13 cellular contexts compared by ENCODE assay signal in genomic region chr18:48772457-48772856, GRCh38.
DNase-seq lines count a peak whose midpoint lies in the region; ATAC-seq, FAIRE-seq and TF ChIP-seq lines count a peak whose summit lies in the region.
"Had no signal": no experiment of that assay in that cellular context is flagged by ENCODE, and none has a peak within 500 bp of the region (broad histone marks: within the 10 kb centered on the region; RNA-seq: fewer than 3 reads in every experiment).

No MANE protein-coding gene starts in this region.

- H3K36me3 Mint-ChIP-seq in astrocyte (ENCODE audit: low read depth, unreplicated experiment) (peaks cover 33% of the 10 kb centered on the region), glutamatergic neuron (ENCODE audit: unreplicated experiment) (peaks cover 21% of the 10 kb centered on the region)
- no peaks in the 10 kb centered on the region for H3K36me3 Mint-ChIP-seq in T-helper 2 cell treated with Interferon-gamma antibody and Interleukin-4, amounts not matched to agents 5 μg/mL and 100 μg/mL, for 36 hours (ENCODE audit: low read depth)

- CTCF ChIA-PET in SK-N-SH (lab: Yijun Ruan, JAX), result interaction anchor here (2.0 kb wide), 1 partner anchor 19 kb away, joined by 4 read pairs; no protein-coding TSS in a partner anchor

- no peaks in the 10 kb centered on the region for H3K9me2 ChIP-seq in SK-N-SH

- H3K27ac ChIP-seq in SK-N-SH (ENCODE audit: low read depth in 2 of 2, low read length in 1 of 2) (no peak overlapping the region), BLaER1 (no peak overlapping the region), astrocyte (ENCODE audit: low read depth, low read length) (no peak overlapping the region), breast epithelium (no peak overlapping the region)
- H3K27ac ChIP-seq: 22Rv1 had no signal

- no peak overlapping the region for H3K9ac ChIP-seq in SK-N-SH
- no peak overlapping the region for H3K9ac ChIP-seq in BLaER1
- no peak overlapping the region for H3K9ac ChIP-seq in astrocyte (ENCODE audit: low read length)

- H3K4me2 ChIP-seq in SK-N-SH (no peak overlapping the region), BLaER1 (peak overlapping the region; percentile 69; the same call in 1 of the 2 replicates), astrocyte (ENCODE audit: low read length) (no peak overlapping the region)

- H3K36me3 ChIP-seq in SK-N-SH (replicated peaks in 1 of 2; ENCODE audit: control insufficient read depth in 1 of 2, insufficient read depth in 2 of 2, low read length in 1 of 2), result peaks cover 10 to 32% of the 10 kb centered on the region in 2 experiments
- peaks cover 7% of the 10 kb centered on the region; the same call in 1 of the 2 replicates for H3K36me3 ChIP-seq in BLaER1
- H3K36me3 ChIP-seq in astrocyte (ENCODE audit: insufficient read depth, low read length), result peaks cover 3% of the 10 kb centered on the region
- no peaks in the 10 kb centered on the region for H3K36me3 ChIP-seq in breast epithelium

- no peaks in the 10 kb centered on the region for H3K27me3 ChIP-seq in SK-N-SH (ENCODE audit: insufficient read depth)
- H3K27me3 ChIP-seq in BLaER1, result no peaks in the 10 kb centered on the region
- H3K27me3 ChIP-seq in astrocyte (ENCODE audit: insufficient read depth, low read length), result no peaks in the 10 kb centered on the region
- H3K27me3 ChIP-seq in breast epithelium, result no peaks in the 10 kb centered on the region

- no peaks in the 10 kb centered on the region for H3F3A ChIP-seq in SK-N-SH (replicated peaks; ENCODE audit: insufficient read depth)

- intact Hi-C loops in breast epithelium (cut with DNase I; ENCODE audit: low total_unique reads), result loop anchor here (5.0 kb wide), 1 partner anchor 435 kb away; no protein-coding TSS in a partner anchor

- H3K9me3 Mint-ChIP-seq in astrocyte (ENCODE audit: unreplicated experiment) (no peaks in the 10 kb centered on the region), glutamatergic neuron (ENCODE audit: unreplicated experiment) (peaks cover 13% of the 10 kb centered on the region)
- H3K9me3 Mint-ChIP-seq in T-helper 2 cell treated with Interferon-gamma antibody and Interleukin-4, amounts not matched to agents 5 μg/mL and 100 μg/mL, for 36 hours, result no peaks in the 10 kb centered on the region

- no peak for TF ChIP-seq POLR2A in breast epithelium (IDR thresholded peaks at IDR 0.05)

- H2AFZ ChIP-seq in SK-N-SH (ENCODE audit: low read depth), result no peak overlapping the region
- H2AFZ ChIP-seq in astrocyte (ENCODE audit: low read depth, low read length), result no peak overlapping the region

- TF ChIP-seq CTCF in SK-N-SH (IDR thresholded peaks at IDR 0.05) (no peak), astrocyte (IDR thresholded peaks at IDR 0.05; ENCODE audit: insufficient read depth, low read depth, low read length) (no peak), glutamatergic neuron (IDR thresholded peaks at IDR 0.05; ENCODE audit: partially characterized antibody, unreplicated experiment) (no peak), breast epithelium (IDR thresholded peaks at IDR 0.05) (no peak)

- H3K27ac Mint-ChIP-seq in astrocyte (ENCODE audit: unreplicated experiment) (peak overlapping the region; percentile 12), glutamatergic neuron (ENCODE audit: unreplicated experiment) (peak overlapping the region; percentile 29)
- no peak overlapping the region for H3K27ac Mint-ChIP-seq in T-helper 2 cell treated with Interferon-gamma antibody and Interleukin-4, amounts not matched to agents 5 μg/mL and 100 μg/mL, for 36 hours
- H3K27ac Mint-ChIP-seq: CD4-positive, CD25-positive, alpha-beta regulatory T cell had no signal

- no peak for TF ChIP-seq EP300 in SK-N-SH (IDR thresholded peaks at IDR 0.05; ENCODE audit: borderline replicate concordance in 1 of 2, low read depth in 1 of 2, low read length in 1 of 2)

- no peaks in the 10 kb centered on the region for H3K27me3 Mint-ChIP-seq in astrocyte (ENCODE audit: low read depth, unreplicated experiment)
- peaks cover 11% of the 10 kb centered on the region for H3K27me3 Mint-ChIP-seq in glutamatergic neuron (ENCODE audit: unreplicated experiment)
- no peaks in the 10 kb centered on the region for H3K27me3 Mint-ChIP-seq in T-helper 2 cell treated with Interferon-gamma antibody and Interleukin-4, amounts not matched to agents 5 μg/mL and 100 μg/mL, for 36 hours (ENCODE audit: low read depth)

- H4K20me1 ChIP-seq in SK-N-SH (ENCODE audit: insufficient read depth) (peaks cover 12% of the 10 kb centered on the region; the same call in 1 of the 2 replicates), BLaER1 (peaks cover 11% of the 10 kb centered on the region; the same call in 1 of the 2 replicates), astrocyte (ENCODE audit: insufficient read depth, low read length) (peaks cover 51% of the 10 kb centered on the region)

- no peak for ATAC-seq in SK-N-SH treated with all-trans-retinoic acid at 6 μM for 48 hours

- H3K4me3 ChIP-seq in SK-N-SH (ENCODE audit: low read depth in 2 of 2, low read length in 1 of 2) (no peak overlapping the region), BLaER1 (no peak overlapping the region), astrocyte (ENCODE audit: insufficient read depth, low read depth, low read length) (no peak overlapping the region), breast epithelium (no peak overlapping the region)

- H3K4me3 Mint-ChIP-seq in astrocyte (ENCODE audit: unreplicated experiment) (no peak overlapping the region), glutamatergic neuron (ENCODE audit: unreplicated experiment) (no peak overlapping the region)
- no peak overlapping the region for H3K4me3 Mint-ChIP-seq in T-helper 2 cell treated with Interferon-gamma antibody and Interleukin-4, amounts not matched to agents 5 μg/mL and 100 μg/mL, for 36 hours
- H3K4me3 Mint-ChIP-seq: CD4-positive, CD25-positive, alpha-beta regulatory T cell had no signal

- POLR2A ChIA-PET in SK-N-SH (lab: Yijun Ruan, JAX), result no interaction called here

- no peak for TF ChIP-seq RAD21 in SK-N-SH (IDR thresholded peaks at IDR 0.05; ENCODE audit: low read length)

- no peak for FAIRE-seq in astrocyte (lab: Jason Lieb, UNC)

- H3K9me3 ChIP-seq in SK-N-SH (no peaks in the 10 kb centered on the region), BLaER1 (no peaks in the 10 kb centered on the region), astrocyte (ENCODE audit: insufficient read depth, low read depth, low read length) (no peaks in the 10 kb centered on the region), breast epithelium (no peaks in the 10 kb centered on the region)

- H3K4me1 Mint-ChIP-seq in astrocyte (ENCODE audit: low read depth, unreplicated experiment), result peaks cover 19% of the 10 kb centered on the region
- H3K4me1 Mint-ChIP-seq in glutamatergic neuron (ENCODE audit: low read depth, unreplicated experiment), result peaks cover 7% of the 10 kb centered on the region
- H3K4me1 Mint-ChIP-seq in T-helper 2 cell treated with Interferon-gamma antibody and Interleukin-4, amounts not matched to agents 5 μg/mL and 100 μg/mL, for 36 hours (ENCODE audit: low read depth), result peaks cover 2% of the 10 kb centered on the region

- H3K4me1 ChIP-seq in SK-N-SH (ENCODE audit: control insufficient read depth in 1 of 2, insufficient read depth in 2 of 2, low read depth in 1 of 2, low read length in 1 of 2) (peaks cover 8 to 41% of the 10 kb centered on the region in 2 experiments; a peak in 1 of 4 replicates), BLaER1 (peaks cover 63% of the 10 kb centered on the region), astrocyte (ENCODE audit: insufficient read depth, low read length) (peaks cover 7% of the 10 kb centered on the region), breast epithelium (no peaks in the 10 kb centered on the region)

- 0 out of 2 replicates have a peak, but pooled peaks cover 22% of the 10 kb centered on the region for H3K79me2 ChIP-seq in SK-N-SH (ENCODE audit: insufficient read depth)
- no peaks in the 10 kb centered on the region for H3K79me2 ChIP-seq in astrocyte (ENCODE audit: insufficient read depth, low read length)

- DNase-seq in SK-N-SH (no peak), astrocyte (ENCODE audit: low read depth) (no peak), glutamatergic neuron (no peak), breast epithelium (ENCODE audit: low spot score in 2 of 2) (no peak)
- DNase-seq in T-helper 2 cell treated with Interferon-gamma antibody and Interleukin-4, amounts not matched to agents 5 μg/mL and 100 μg/mL, for 36 hours (ENCODE audit: low spot score), result no peak
- no peak for DNase-seq in effector CD4-positive, alpha-beta T cell
- DNase-seq: CD4-positive, CD25-positive, alpha-beta regulatory T cell; DMS53; GF-D8; HCEC 1CT had no signal

TF ChIP-seq in SK-N-SH treated with all-trans-retinoic acid at 6 μM for 48 hours, 23 proteins besides CTCF, POLR2A, EP300 and RAD21:
- TF ChIP-seq ISL1 (CRISPR knock-in tag; IDR thresholded peaks at IDR 0.05) (no peak), ZNF8 (CRISPR knock-in tag; IDR thresholded peaks at IDR 0.05) (peak; percentile 67)

TF ChIP-seq in SK-N-SH, 30 proteins besides CTCF, POLR2A, EP300 and RAD21:
- TF ChIP-seq NFIC (IDR thresholded peaks at IDR 0.05; ENCODE audit: borderline replicate concordance) (no peak), NRF1 (IDR thresholded peaks at IDR 0.05; ENCODE audit: low read depth, low read length) (no peak), RXRA (IDR thresholded peaks at IDR 0.05; ENCODE audit: borderline replicate concordance, low read depth) (no peak), POLR2AphosphoS5 (IDR thresholded peaks at IDR 0.05; ENCODE audit: low read depth, low read length) (no peak), GABPA (IDR thresholded peaks at IDR 0.05; ENCODE audit: low read depth) (no peak), SIN3A (IDR thresholded peaks at IDR 0.05; ENCODE audit: borderline replicate concordance, low read depth, low read length) (no peak), CHD2 (IDR thresholded peaks at IDR 0.05; ENCODE audit: low read length, partially characterized antibody) (no peak), GATA2 (CRISPR knock-in tag; IDR thresholded peaks at IDR 0.05) (no peak), FOXM1 (IDR thresholded peaks at IDR 0.05; ENCODE audit: low read depth) (no peak), EZH2phosphoT487 (IDR thresholded peaks at IDR 0.05; ENCODE audit: borderline replicate concordance, low read depth) (no peak)
- TF ChIP-seq, protein P1, sequence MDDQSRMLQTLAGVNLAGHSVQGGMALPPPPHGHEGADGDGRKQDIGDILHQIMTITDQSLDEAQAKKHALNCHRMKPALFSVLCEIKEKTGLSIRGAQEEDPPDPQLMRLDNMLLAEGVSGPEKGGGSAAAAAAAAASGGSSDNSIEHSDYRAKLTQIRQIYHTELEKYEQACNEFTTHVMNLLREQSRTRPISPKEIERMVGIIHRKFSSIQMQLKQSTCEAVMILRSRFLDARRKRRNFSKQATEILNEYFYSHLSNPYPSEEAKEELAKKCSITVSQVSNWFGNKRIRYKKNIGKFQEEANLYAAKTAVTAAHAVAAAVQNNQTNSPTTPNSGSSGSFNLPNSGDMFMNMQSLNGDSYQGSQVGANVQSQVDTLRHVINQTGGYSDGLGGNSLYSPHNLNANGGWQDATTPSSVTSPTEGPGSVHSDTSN (IDR thresholded peaks at IDR 0.05), result no peak
